ENCODE assay signal across 26 cellular contexts in genomic region chr7:26612742-26613141, GRCh38.
A peak's percentile ranks its signal among the peaks of the same experiment; 100 is the strongest.
DNase-seq lines count a peak whose midpoint lies in the region; ATAC-seq and TF ChIP-seq lines count a peak whose summit lies in the region.
"Had no signal": no experiment of that assay in that cellular context is flagged by ENCODE, and none has a peak within 500 bp of the region (broad histone marks: within the 10 kb centered on the region; RNA-seq: fewer than 3 reads in every experiment).

No MANE protein-coding gene starts in this region.

- no peaks in the 10 kb centered on the region for H3K27me3 Mint-ChIP-seq in osteocyte (ENCODE audit: unreplicated experiment)

- H3K9me3 Mint-ChIP-seq in osteocyte (ENCODE audit: unreplicated experiment) = peaks cover 5% of the 10 kb centered on the region
- H3K9me3 Mint-ChIP-seq: CD8-positive, alpha-beta memory T cell; T-cell had no signal

- no peak overlapping the region for H3K4me3 ChIP-seq in MG63
- H3K4me3 ChIP-seq: A549, SJSA1 had no signal

- H3K36me3 Mint-ChIP-seq in osteocyte (ENCODE audit: unreplicated experiment) = no peaks in the 10 kb centered on the region
- H3K36me3 Mint-ChIP-seq: CD8-positive, alpha-beta memory T cell; T-cell had no signal

- no peak overlapping the region for H3K27ac Mint-ChIP-seq in osteocyte (ENCODE audit: unreplicated experiment)
- H3K27ac Mint-ChIP-seq: CD14-positive monocyte, T-cell had no signal

- TF ChIP-seq CTCF in osteocyte (IDR thresholded peaks at IDR 0.05) = no peak

- H3K4me1 Mint-ChIP-seq in osteocyte (ENCODE audit: unreplicated experiment) = no peaks in the 10 kb centered on the region
- H3K4me1 Mint-ChIP-seq: CD14-positive monocyte; CD8-positive, alpha-beta memory T cell; T-cell had no signal

- no peaks in the 10 kb centered on the region for H3K9me3 ChIP-seq in MG63
- H3K9me3 ChIP-seq: A549, BE2C, SJSA1 had no signal

- H3K27me3 ChIP-seq in MG63 = no peaks in the 10 kb centered on the region
- H3K27me3 ChIP-seq: BE2C, SJSA1 had no signal

- no peaks in the 10 kb centered on the region for H3K36me3 ChIP-seq in MG63
- H3K36me3 ChIP-seq: BE2C, SJSA1 had no signal

- ATAC-seq in HG03354 (IDR thresholded peaks at IDR 0.05; ENCODE audit: poor library complexity, severe bottlenecking, unreplicated experiment) = no peak
- ATAC-seq in GM18517 (IDR thresholded peaks at IDR 0.05; ENCODE audit: unreplicated experiment) = no peak
- ATAC-seq: A549, T-cell had no signal

- in situ Hi-C loops in G401 (cut with HindIII; ENCODE audit: low sequenced_read_pairs) = no loop called here

- DNase-seq in G401 (ENCODE audit: low spot score) (peak; percentile 91), MG63 (peak; percentile 82), cerebellar cortex (ENCODE audit: low spot score) (peak; percentile 87), osteocyte (ENCODE audit: extremely low spot score, unreplicated experiment) (peak; percentile 44), NCI-H187 treated with DMSO at 0.1 percent for 48 hours (lab: John Stamatoyannopoulos, UW) (no peak), NCI-H345 (lab: John Stamatoyannopoulos, UW) (no peak)
- DNase-seq: BE2C; CD8-positive, alpha-beta memory T cell; DMS 273 treated with DMSO at 0.1 percent for 48 hours; DMS79 treated with DMSO at 0.1 percent for 48 hours; H7; KBM-7; MM.1S; NCI-H1048; NCI-H1417; NCI-H1694; NCI-H2081; NCI-H526 treated with DMSO at 0.1 percent for 48 hours; Right ventricle myocardium superior; RPMI8226; T-cell had no signal

- H3K4me3 Mint-ChIP-seq in osteocyte (ENCODE audit: unreplicated experiment) = no peak overlapping the region
- H3K4me3 Mint-ChIP-seq: CD14-positive monocyte; CD8-positive, alpha-beta memory T cell; T-cell had no signal

Comparison
In these comparisons a context has a peak if more than half of its experiments do, and no peak if none do; other contexts are left out.
1. DNase-seq: peak in G401 (single experiment), MG63 (single experiment), cerebellar cortex (single experiment) and osteocyte (single experiment); none in NCI-H187 treated with DMSO at 0.1 percent for 48 hours (single experiment) and NCI-H345 (single experiment).